ENCODE assay signal across 8 cellular contexts in the genomic region with DNA sequence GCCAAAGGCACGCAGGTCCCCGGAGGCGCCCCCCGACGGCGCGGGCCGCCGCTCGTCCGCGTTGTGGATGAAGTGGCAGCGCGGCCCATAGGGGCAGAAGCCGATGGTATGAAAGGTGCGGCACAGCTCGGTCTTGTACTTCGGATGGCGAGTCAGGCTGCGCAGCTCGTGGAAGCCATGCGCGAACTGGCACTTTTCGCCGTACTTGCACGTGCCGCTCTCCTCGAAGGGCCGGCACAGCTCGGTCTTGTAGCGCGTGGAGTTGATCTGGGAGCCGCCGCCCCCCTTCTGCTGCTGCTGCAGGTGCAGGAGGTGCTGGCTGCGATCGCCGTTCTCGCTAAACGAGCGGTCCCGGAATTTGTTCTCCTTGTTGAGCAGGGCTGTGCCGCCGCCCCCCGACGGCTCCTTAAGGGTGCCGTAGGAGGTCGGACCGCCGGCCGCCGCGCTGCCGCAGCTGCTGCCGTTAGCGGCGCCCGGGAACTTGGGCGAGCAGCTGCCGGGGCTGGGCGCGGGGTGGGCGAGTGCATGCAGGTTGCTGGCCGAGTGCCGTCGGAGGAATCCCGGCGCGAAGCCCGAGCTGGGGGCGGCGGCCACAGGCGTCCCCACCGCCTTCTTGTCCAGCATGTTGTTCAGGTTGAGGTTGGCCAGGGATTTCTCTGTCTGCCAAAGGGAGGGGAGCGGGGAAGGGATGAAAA. TPM values are rescaled to one million over a fixed set of nuclear protein-coding genes. Genes with fewer than 3 reads are reported as not detected.
A peak's percentile ranks its signal among the peaks of the same experiment; 100 is the strongest.
DNase-seq lines count a peak whose midpoint lies in the region; ATAC-seq and TF ChIP-seq lines count a peak whose summit lies in the region.

No MANE protein-coding gene starts in this region.

- no CpG with 5 or more reads among the region's 74 CpGs for WGBS in iPS DF 6.9 (ENCODE audit: insufficient coverage, insufficient read length)
- 5% methylated on average over 73 of the region's 74 CpGs for WGBS in smooth muscle cell (ENCODE audit: low lambda C conversion rate)

- H3K27ac ChIP-seq in iPS DF 6.9 (ENCODE audit: low read length) (no peak overlapping the region), smooth muscle cell (ENCODE audit: low read depth) (peak overlapping the region; percentile 96)

- DNase-seq in activated CD4-positive, CD25-positive, alpha-beta regulatory T cell (lab: John Stamatoyannopoulos, UW): peak; percentile 39 to 58 (median 48)
- DNase-seq in T follicular helper cell (ENCODE audit: low read depth) (peak; percentile 50), amniotic stem cell (lab: John Stamatoyannopoulos, UW) (peak; percentile 23), iPS DF 6.9 (ENCODE audit: low read depth, low spot score) (no peak), smooth muscle cell (lab: John Stamatoyannopoulos, UW; ENCODE audit: unreplicated experiment) (no peak), GM19238 (ENCODE audit: insufficient read length, low spot score) (no peak)

- no peak overlapping the region for H2AFZ ChIP-seq in smooth muscle cell (ENCODE audit: low read depth)

- H3K79me2 ChIP-seq in smooth muscle cell (ENCODE audit: low read depth): peaks cover 36% of the 10 kb centered on the region

- H3K4me1 ChIP-seq in iPS DF 6.9 (ENCODE audit: control insufficient read depth, insufficient read depth, low read length): no peaks in the 10 kb centered on the region
- peaks cover 45% of the 10 kb centered on the region for H3K4me1 ChIP-seq in smooth muscle cell (ENCODE audit: low read depth)

- H3K4me2 ChIP-seq in smooth muscle cell: peak overlapping the region; percentile 97

- H3K4me3 ChIP-seq in iPS DF 6.9 (ENCODE audit: low read length) (peak overlapping the region; percentile 88; the same call in 1 of the 2 replicates), smooth muscle cell (peak overlapping the region; percentile 89)

- TF ChIP-seq CTCF in smooth muscle cell (IDR thresholded peaks at IDR 0.05; ENCODE audit: borderline replicate concordance, insufficient read depth, poor library complexity, severe bottlenecking): no peak

- H3K36me3 ChIP-seq in iPS DF 6.9 (ENCODE audit: control insufficient read depth, insufficient read depth, low read length) (peaks cover 11% of the 10 kb centered on the region; the same call in 1 of the 2 replicates), smooth muscle cell (ENCODE audit: low read depth) (no peaks in the 10 kb centered on the region)

- H3K27me3 ChIP-seq in iPS DF 6.9 (ENCODE audit: control insufficient read depth, insufficient read depth, low read length) (no peaks in the 10 kb centered on the region), smooth muscle cell (ENCODE audit: low read depth) (no peaks in the 10 kb centered on the region)

- peaks cover 25% of the 10 kb centered on the region for H4K20me1 ChIP-seq in smooth muscle cell (ENCODE audit: low read depth)

- H3F3A ChIP-seq in smooth muscle cell (ENCODE audit: low read depth): peaks cover 32% of the 10 kb centered on the region

- ATAC-seq in activated CD4-positive, CD25-positive, alpha-beta regulatory T cell treated with anti-CD3 and anti-CD28 coated beads, Interleukin-2, amount 50 U/mL, for 24 hours: no peak
- no peak for ATAC-seq in HG03442 (IDR thresholded peaks at IDR 0.05; ENCODE audit: unreplicated experiment)

- peak overlapping the region; percentile 94 for H3K9ac ChIP-seq in smooth muscle cell (ENCODE audit: low read depth)

- H3K9me3 ChIP-seq in iPS DF 6.9 (ENCODE audit: control insufficient read depth, insufficient read depth, low read length): no peaks in the 10 kb centered on the region
- no peaks in the 10 kb centered on the region for H3K9me3 ChIP-seq in smooth muscle cell (replicated peaks; ENCODE audit: low read depth)

RNA-seq across cellular contexts. Expression of a gene that starts 1.2 kb away (rescaled TPM):
- total RNA-seq in smooth muscle cell: 7.1 and 8.2 TPM in 2 replicates
- polyA plus RNA-seq in smooth muscle cell: 25.8 and 29.4 TPM in 2 replicates

Comparison
In these comparisons a context has a peak if more than half of its experiments do, and no peak if none do; other contexts are left out.
1. DNase-seq: peak in activated CD4-positive, CD25-positive, alpha-beta regulatory T cell (4 of 4), T follicular helper cell (single experiment) and amniotic stem cell (single experiment); none in iPS DF 6.9 (single experiment), smooth muscle cell (single experiment) and GM19238 (single experiment).